In genomic region chr1:155051342-155051776, GRCh38 we compare ENCODE assay signal across 8 cellular contexts. TPM values are rescaled to one million over a fixed set of nuclear protein-coding genes. Genes with fewer than 3 reads are reported as not detected.
A peak's percentile ranks its signal among the peaks of the same experiment; 100 is the strongest.
DNase-seq lines count a peak whose midpoint lies in the region; ATAC-seq and TF ChIP-seq lines count a peak whose summit lies in the region.

No MANE protein-coding gene starts in this region.

- ATAC-seq in GM19452 (IDR thresholded peaks at IDR 0.05; ENCODE audit: unreplicated experiment): peak; percentile 12

- peaks cover 3% of the 10 kb centered on the region for H3K36me3 ChIP-seq in OCI-LY1 (ENCODE audit: insufficient read depth, low read length)
- no peaks in the 10 kb centered on the region for H3K36me3 ChIP-seq in endodermal cell (ENCODE audit: control insufficient read depth, insufficient read depth, low read length)
- H3K36me3 ChIP-seq in neural cell (ENCODE audit: insufficient read depth, low read length): no peaks in the 10 kb centered on the region

- H3K4me2 ChIP-seq in OCI-LY1 (ENCODE audit: low read length) (peak overlapping the region; percentile 85), neural cell (ENCODE audit: low read length) (peak overlapping the region; percentile 95)

- H3F3A ChIP-seq in OCI-LY1 (ENCODE audit: insufficient read depth, low read length) (no peaks in the 10 kb centered on the region), neural cell (ENCODE audit: insufficient read depth, low read length, poor library complexity, severe bottlenecking) (no peaks in the 10 kb centered on the region)

- no peak; the same call in 1 of the 2 replicates for TF ChIP-seq CTCF in OCI-LY1 (IDR thresholded peaks at IDR 0.05; ENCODE audit: low read length)
- TF ChIP-seq CTCF in endodermal cell (conservative IDR thresholded peaks at IDR 0.05): no peak
- no peak for TF ChIP-seq CTCF in neural cell (IDR thresholded peaks at IDR 0.05; ENCODE audit: poor library complexity, severe bottlenecking)

- H3K79me2 ChIP-seq in OCI-LY1 (ENCODE audit: insufficient read depth, low read length): no peaks in the 10 kb centered on the region
- H3K79me2 ChIP-seq in neural cell (replicated peaks; ENCODE audit: insufficient read depth, low read length): no peaks in the 10 kb centered on the region

- H3K27me3 Mint-ChIP-seq in endodermal cell (ENCODE audit: insufficient read depth): peaks cover 21% of the 10 kb centered on the region

- no peak for TF ChIP-seq EP300 in neural cell (conservative IDR thresholded peaks at IDR 0.05; ENCODE audit: poor library complexity, severe bottlenecking)

- H3K36me3 Mint-ChIP-seq in endodermal cell (ENCODE audit: low read depth): no peaks in the 10 kb centered on the region

- H3K4me3 Mint-ChIP-seq in endodermal cell: peak overlapping the region; percentile 63

- no peak for TF ChIP-seq RAD21 in neural cell (conservative IDR thresholded peaks at IDR 0.05)

- no peak overlapping the region for H3K27ac Mint-ChIP-seq in endodermal cell

- H3K9me3 ChIP-seq in OCI-LY1 (ENCODE audit: low read length): no peaks in the 10 kb centered on the region
- no peaks in the 10 kb centered on the region for H3K9me3 ChIP-seq in endodermal cell (ENCODE audit: control insufficient read depth, low read length)
- no peaks in the 10 kb centered on the region for H3K9me3 ChIP-seq in neural cell (ENCODE audit: low read length)

- H3K27me3 ChIP-seq in OCI-LY1 (ENCODE audit: insufficient read depth, low read length) (no peaks in the 10 kb centered on the region), endodermal cell (ENCODE audit: control insufficient read depth, insufficient read depth, low read length, poor library complexity, severe bottlenecking) (peaks cover 28% of the 10 kb centered on the region), neural cell (ENCODE audit: insufficient read depth, low read depth, low read length) (no peaks in the 10 kb centered on the region)

- H2AFZ ChIP-seq in OCI-LY1 (ENCODE audit: low read length) (no peak overlapping the region), neural cell (ENCODE audit: low read depth, low read length) (peak overlapping the region; percentile 60)

- peaks cover 9% of the 10 kb centered on the region for H3K4me1 Mint-ChIP-seq in endodermal cell

- H3K4me1 ChIP-seq in OCI-LY1 (ENCODE audit: insufficient read depth, low read length, severe bottlenecking) (peaks cover 24% of the 10 kb centered on the region), endodermal cell (ENCODE audit: control insufficient read depth, insufficient read depth, low read length) (no peaks in the 10 kb centered on the region)

- 0 to 1% methylated on average over 6 to 31 of the region's 31 CpGs for WGBS in endodermal cell (ENCODE audit: insufficient coverage in 1 of 2, insufficient read length in 1 of 2), 2 experiments

- H3K9me2 ChIP-seq in OCI-LY1 (ENCODE audit: low read depth, low read length) (no peaks in the 10 kb centered on the region), neural cell (ENCODE audit: insufficient read depth, low read length) (no peaks in the 10 kb centered on the region)

- no peaks in the 10 kb centered on the region for H3K9me3 Mint-ChIP-seq in endodermal cell

- DNase-seq in endodermal cell (no peak), kidney glomerular epithelial cell (lab: John Stamatoyannopoulos, UW) (no peak), dedifferentiated amniotic fluid mesenchymal stem cell (ENCODE audit: extremely low spot score) (no peak), islet precursor cell (no peak), SW480 (ENCODE audit: low spot score) (no peak)

- no peaks in the 10 kb centered on the region for H4K20me1 ChIP-seq in OCI-LY1 (ENCODE audit: insufficient read depth, low read length)
- H4K20me1 ChIP-seq in neural cell (ENCODE audit: insufficient read depth): no peaks in the 10 kb centered on the region

- no peak overlapping the region for H3K27ac ChIP-seq in OCI-LY1 (ENCODE audit: low read depth, low read length, poor library complexity, severe bottlenecking)
- H3K27ac ChIP-seq in endodermal cell (ENCODE audit: low read depth, low read length): no peak overlapping the region
- H3K27ac ChIP-seq in neural cell (ENCODE audit: low read length): no peak overlapping the region

- H3K9ac ChIP-seq in OCI-LY1 (ENCODE audit: low read length): peak overlapping the region; percentile 73
- H3K9ac ChIP-seq in endodermal cell (ENCODE audit: extremely low read depth, low read length, poor library complexity, severe bottlenecking): no peak overlapping the region
- peak overlapping the region; percentile 74 for H3K9ac ChIP-seq in neural cell (ENCODE audit: low read length)

- H3K4me3 ChIP-seq in OCI-LY1 (ENCODE audit: low read depth, low read length, poor library complexity, severe bottlenecking): peak overlapping the region; percentile 77
- H3K4me3 ChIP-seq in endodermal cell (ENCODE audit: low read length): peak overlapping the region; percentile 78
- H3K4me3 ChIP-seq in neural cell (ENCODE audit: low read length): peak overlapping the region; percentile 73

TF ChIP-seq in neural cell, 6 proteins besides CTCF, POLR2A, EP300 and RAD21:
- TF ChIP-seq SMC3 (conservative IDR thresholded peaks at IDR 0.05; ENCODE audit: poor library complexity) (no peak), MXI1 (conservative IDR thresholded peaks at IDR 0.05; ENCODE audit: poor library complexity, severe bottlenecking) (no peak), EZH2 (IDR thresholded peaks at IDR 0.05; ENCODE audit: borderline replicate concordance, insufficient read depth, low read length, poor library complexity, severe bottlenecking) (no peak), POLR2AphosphoS5 (IDR thresholded peaks at IDR 0.05) (no peak), TAF1 (IDR thresholded peaks at IDR 0.05; ENCODE audit: low read depth) (no peak)

RNA-seq across cellular contexts. Expression of gene ADAM15, which starts 0.2 kb away (rescaled TPM):
- total RNA-seq in endodermal cell: 10 to 100 TPM; 13.4 to 16.5 TPM
- 26.5 TPM for polyA plus RNA-seq in endodermal cell (2013, experiment 1 of 2)
- 27.3 TPM for polyA plus RNA-seq in endodermal cell (2013, experiment 2 of 2)
- 24.8 and 27.6 TPM in 2 replicates for polyA plus RNA-seq in neural cell
- 9.7 and 17.3 TPM in 2 replicates for polyA minus RNA-seq in neural cell

RNA-seq across cellular contexts. Expression of gene EFNA4, which starts 12.2 kb away (rescaled TPM):
- total RNA-seq in endodermal cell: 10 to 100 TPM; 15.9 to 17.9 TPM
- 30.7 TPM for polyA plus RNA-seq in endodermal cell (2013, experiment 1 of 2)
- 29.6 TPM for polyA plus RNA-seq in endodermal cell (2013, experiment 2 of 2)
- polyA plus RNA-seq in neural cell: 0.64 and 1.2 TPM in 2 replicates
- polyA minus RNA-seq in neural cell: 0.81 TPM in 1 of 2 replicates, not detected in the other

RNA-seq across cellular contexts. Expression of gene DCST1, which starts 17.7 kb away (rescaled TPM):
- total RNA-seq in endodermal cell: not detected
- polyA plus RNA-seq in endodermal cell (2013, experiment 1 of 2): not detected
- not detected for polyA plus RNA-seq in endodermal cell (2013, experiment 2 of 2)
- not detected in 2 replicates for polyA plus RNA-seq in neural cell
- not detected in 2 replicates for polyA minus RNA-seq in neural cell

RNA-seq across cellular contexts. Expression of gene DCST2, which starts 17.8 kb away (rescaled TPM):
- 1 to 10 TPM in 1 of 2 donors, under 1 TPM in 1; 0.44 to 2.0 TPM for total RNA-seq in endodermal cell
- polyA plus RNA-seq in endodermal cell (2013, experiment 1 of 2): 4.1 TPM
- 3.4 TPM for polyA plus RNA-seq in endodermal cell (2013, experiment 2 of 2)
- polyA plus RNA-seq in neural cell: 0.76 and 1.8 TPM in 2 replicates
- 0.23 and 0.49 TPM in 2 replicates for polyA minus RNA-seq in neural cell

RNA-seq across cellular contexts. Expression of gene EFNA3, which starts 27.3 kb away (rescaled TPM):
- total RNA-seq in endodermal cell: 1 to 10 TPM; 3.1 to 6.0 TPM
- polyA plus RNA-seq in endodermal cell (2013, experiment 1 of 2): 19.9 TPM
- polyA plus RNA-seq in endodermal cell (2013, experiment 2 of 2): 19.0 TPM
- polyA plus RNA-seq in neural cell: 12.2 and 16.9 TPM in 2 replicates
- polyA minus RNA-seq in neural cell: 16.6 and 19.8 TPM in 2 replicates
